1 cellular context compared by ENCODE assay signal in the genomic region with DNA sequence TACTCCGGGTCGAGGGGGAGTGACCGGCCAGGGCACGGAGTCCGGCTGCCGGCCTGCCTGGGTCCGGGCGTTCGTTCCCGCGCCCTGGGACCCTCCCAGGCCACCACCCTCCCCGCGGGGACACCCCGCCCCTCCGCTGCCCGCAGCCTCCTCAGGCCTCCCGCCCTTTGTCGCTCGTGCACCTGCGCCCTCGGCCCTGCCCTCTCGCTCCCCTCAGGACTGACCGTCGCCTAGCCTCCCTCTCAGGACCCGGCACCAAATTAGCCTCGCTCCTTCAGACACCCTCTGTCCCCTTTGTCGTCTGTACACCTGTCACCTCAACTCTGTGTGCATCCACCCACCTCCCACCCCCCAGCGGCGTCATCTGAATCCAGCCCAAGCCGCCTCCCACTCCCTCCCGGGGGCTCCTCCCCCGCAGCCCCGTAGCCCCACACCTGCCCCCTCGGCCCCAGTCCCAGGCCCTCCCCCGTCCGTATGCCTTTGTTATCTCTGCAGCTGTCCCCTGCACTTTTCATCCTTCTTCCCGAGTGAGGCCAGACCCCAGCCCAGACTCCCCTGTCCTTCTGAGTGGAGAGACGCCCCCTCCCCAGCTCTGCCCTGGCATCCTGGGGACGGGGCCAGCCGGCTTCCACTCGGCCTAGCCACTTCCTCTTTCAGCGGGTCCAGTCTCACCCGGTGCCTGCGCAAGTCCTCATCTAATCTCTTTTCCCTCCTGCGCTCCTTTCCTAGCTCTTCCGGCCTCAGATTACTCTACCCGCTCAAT.
TF ChIP-seq lines count a peak whose summit lies in the region.

No MANE protein-coding gene starts in this region.

TF ChIP-seq in GM12878, 131 proteins besides CTCF, POLR2A, EP300 and RAD21:
- TF ChIP-seq LARP7 (IDR thresholded peaks at IDR 0.05) (0 out of 2 replicates have a peak, but pooled peaks have one; percentile 15), SPI1 (IDR thresholded peaks at IDR 0.05; ENCODE audit: borderline replicate concordance, insufficient read depth, low read depth, low read length) (peak; percentile 90), BCL11A (IDR thresholded peaks at IDR 0.05; ENCODE audit: low read depth, low read length) (no peak), NBN (IDR thresholded peaks at IDR 0.05) (0 out of 2 replicates have a peak, but pooled peaks have one; percentile 22), EGR1 (IDR thresholded peaks at IDR 0.05; ENCODE audit: borderline replicate concordance in 1 of 2, low read depth in 2 of 2, low read length in 2 of 2) (peak in 1 of 2 experiments; percentile 76; a peak in 1 of 3 replicates), ZZZ3 (IDR thresholded peaks at IDR 0.05; ENCODE audit: control insufficient read depth, insufficient read length, low read depth) (no peak), GABPA (IDR thresholded peaks at IDR 0.05; ENCODE audit: low read depth) (no peak), NRF1 (conservative IDR thresholded peaks at IDR 0.05; ENCODE audit: low read depth, low read length) (peak; percentile 28; the same call in 1 of the 2 replicates), RUNX3 (IDR thresholded peaks at IDR 0.05; ENCODE audit: low read length) (no peak), ZNF384 (IDR thresholded peaks at IDR 0.05; ENCODE audit: borderline replicate concordance, low read depth, low read length) (no peak), MYB (IDR thresholded peaks at IDR 0.05; ENCODE audit: borderline replicate concordance, low read depth, low read length) (no peak), SRF (IDR thresholded peaks at IDR 0.05; ENCODE audit: low read depth in 2 of 2, low read length in 2 of 2) (no peak), KDM1A (IDR thresholded peaks at IDR 0.05; ENCODE audit: borderline replicate concordance) (no peak), CBX5 (IDR thresholded peaks at IDR 0.05; ENCODE audit: low read depth) (no peak), ASH2L (IDR thresholded peaks at IDR 0.05; ENCODE audit: borderline replicate concordance, low read depth) (no peak)
